21 cellular contexts compared by ENCODE assay signal in the genomic region with DNA sequence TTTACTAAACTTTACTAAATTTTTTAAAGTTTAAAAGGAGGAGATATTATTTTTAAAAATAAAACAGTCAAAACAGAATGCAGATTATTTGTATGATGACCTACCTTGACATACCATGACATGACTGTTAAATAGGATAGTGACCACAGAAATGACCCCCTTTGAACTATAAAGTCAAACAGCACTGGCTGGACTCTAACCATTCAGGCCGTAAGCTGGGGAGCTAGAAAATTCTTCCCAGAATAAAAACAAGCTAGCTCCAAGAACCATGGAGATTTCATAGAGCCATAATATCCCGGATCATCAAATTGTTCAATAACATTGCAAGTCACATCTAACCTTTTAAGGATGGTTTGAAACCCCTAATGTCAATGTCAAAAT. TPM values are rescaled to one million over a fixed set of nuclear protein-coding genes. Genes with fewer than 3 reads are reported as not detected.
DNase-seq lines count a peak whose midpoint lies in the region; ATAC-seq, FAIRE-seq and TF ChIP-seq lines count a peak whose summit lies in the region.
"Had no signal": no experiment of that assay in that cellular context is flagged by ENCODE, and none has a peak within 500 bp of the region (broad histone marks: within the 10 kb centered on the region; RNA-seq: fewer than 3 reads in every experiment).

No MANE protein-coding gene starts in this region.

- H3K36me3 ChIP-seq in MM.1S (replicated peaks; ENCODE audit: insufficient read depth, low read length) (no peaks in the 10 kb centered on the region), GM12878 (ENCODE audit: control insufficient read depth in 2 of 2, insufficient read depth in 2 of 2, low read length in 1 of 2) (no peaks in the 10 kb centered on the region), neutrophil (no peaks in the 10 kb centered on the region)

- H3K27me3 ChIP-seq in MM.1S (replicated peaks; ENCODE audit: insufficient read depth, low read length) (no peaks in the 10 kb centered on the region), GM12878 (replicated peaks in 1 of 2; ENCODE audit: control insufficient read depth in 2 of 2, insufficient read depth in 2 of 2, low read length in 1 of 2) (no peaks in the 10 kb centered on the region), neutrophil (no peaks in the 10 kb centered on the region)

- DNase-seq in activated CD8-positive, alpha-beta T cell treated with anti-CD3 and anti-CD28 coated beads, Interleukin-2, amount 10 ng/mL, durations not matched to agents 7 days and 5 days, result no peak
- no peak for DNase-seq in activated CD8-positive, alpha-beta T cell treated with anti-CD3 and anti-CD28 coated beads for 36 hours
- DNase-seq in MM.1S (no peak), GM12878 (ENCODE audit: low read depth, low spot score) (no peak), NCI-H2171 (lab: John Stamatoyannopoulos, UW) (no peak), NCI-H510A (lab: John Stamatoyannopoulos, UW) (no peak)
- DNase-seq: DND-41, IMR-90, NCI-H1417, NCI-H1694 treated with DMSO at 0.1 percent for 48 hours, NCI-H2081 treated with DMSO at 0.1 percent for 48 hours, NCI-H446, NCI-H526 treated with DMSO at 0.1 percent for 48 hours, PC-9 had no signal

- BruUV-seq in GM12878 (replicated peaks; lab: Mats Ljungman, UMichigan), result no TSS peak

- H3K4me3 ChIP-seq in MM.1S (ENCODE audit: low read length) (no peak overlapping the region), GM12878 (peak overlapping the region; percentile 48; the same call in 1 of the 2 replicates), neutrophil (ENCODE audit: low read depth in 1 of 2, low read length in 1 of 2) (peak overlapping the region in 1 of 2 experiments; percentile 36)
- H3K4me3 ChIP-seq: PC-9 had no signal

- SMC1A ChIA-PET in GM12878 (lab: Charles Lee; ENCODE audit: uncharacterized antibody, unreplicated experiment), result interaction anchor here (0.6 to 4.1 kb wide), 22 partner anchors 9 to 116 kb away, joined by 3 to 24 read pairs (median 4); no protein-coding TSS in a partner anchor

- in situ Hi-C loops in GM12878 (cut with MboI), result no loop called here

- H4K20me1 ChIP-seq in MM.1S (ENCODE audit: insufficient read depth, low read length) (no peaks in the 10 kb centered on the region), GM12878 (ENCODE audit: control insufficient read depth, insufficient read depth) (no peaks in the 10 kb centered on the region)

- H2AFZ ChIP-seq in MM.1S (ENCODE audit: low read length) (no peak overlapping the region), GM12878 (ENCODE audit: control insufficient read depth, low read depth, low read length) (no peak overlapping the region)
- H2AFZ ChIP-seq: PC-9 had no signal

- no peak overlapping the region for H3K4me3 Mint-ChIP-seq in activated CD8-positive, alpha-beta T cell treated with anti-CD3 and anti-CD28 coated beads, Interleukin-2, amount 10 ng/mL, durations not matched to agents 7 days and 5 days
- no peak overlapping the region for H3K4me3 Mint-ChIP-seq in activated CD8-positive, alpha-beta T cell treated with anti-CD3 and anti-CD28 coated beads for 36 hours

- WGBS in GM12878 (ENCODE audit: insufficient coverage, insufficient replicate concordance, low lambda C conversion rate, missing lambda C conversion rate), result 72% methylated on average over 2 of the region's 2 CpGs

- H3K9me3 Mint-ChIP-seq in activated CD8-positive, alpha-beta T cell treated with anti-CD3 and anti-CD28 coated beads, Interleukin-2, amount 10 ng/mL, durations not matched to agents 7 days and 5 days (ENCODE audit: insufficient read depth), result no peaks in the 10 kb centered on the region
- no peaks in the 10 kb centered on the region for H3K9me3 Mint-ChIP-seq in activated CD8-positive, alpha-beta T cell treated with anti-CD3 and anti-CD28 coated beads for 36 hours

- intact Hi-C loops in activated CD8-positive, alpha-beta T cell treated with anti-CD3 and anti-CD28 coated beads for 36 hours (cut with micrococcal nuclease), result no loop called here
- intact Hi-C loops in GM12878 (cut with micrococcal nuclease; ENCODE audit: unreplicated experiment), result no loop called here

- no peaks in the 10 kb centered on the region for H3F3A ChIP-seq in MM.1S (ENCODE audit: insufficient read depth, low read length)

- TF ChIP-seq RAD21 in GM12878 (IDR thresholded peaks at IDR 0.05; ENCODE audit: insufficient read depth, low read depth, low read length), result no peak

- H3K4me2 ChIP-seq in MM.1S (ENCODE audit: low read depth, low read length) (peak overlapping the region; percentile 39; the same call in 1 of the 2 replicates), GM12878 (ENCODE audit: control insufficient read depth, insufficient read depth) (peak overlapping the region; percentile 75)
- H3K4me2 ChIP-seq: PC-9 had no signal

- H3K79me2 ChIP-seq in MM.1S (ENCODE audit: low read length) (no peaks in the 10 kb centered on the region), GM12878 (ENCODE audit: control insufficient read depth, insufficient read depth, low read length) (no peaks in the 10 kb centered on the region; the same call in 1 of the 2 replicates)

- peaks cover 34% of the 10 kb centered on the region for H3K36me3 Mint-ChIP-seq in activated CD8-positive, alpha-beta T cell treated with anti-CD3 and anti-CD28 coated beads, Interleukin-2, amount 10 ng/mL, durations not matched to agents 7 days and 5 days (ENCODE audit: low read depth)
- H3K36me3 Mint-ChIP-seq in activated CD8-positive, alpha-beta T cell treated with anti-CD3 and anti-CD28 coated beads for 36 hours (ENCODE audit: low read depth), result peaks cover 5% of the 10 kb centered on the region

- RAD21 ChIA-PET in GM12878 (lab: Charles Lee; ENCODE audit: unreplicated experiment), result interaction anchor here (1.0 to 3.0 kb wide), 10 partner anchors 13 to 105 kb away, joined by 3 to 16 read pairs (median 4); partner anchors contain the start of genes DGLUCY and RPS6KA5

- no peak for ATAC-seq in activated CD8-positive, alpha-beta T cell treated with anti-CD3 and anti-CD28 coated beads, Interleukin-2, amount 10 ng/mL, durations not matched to agents 7 days and 5 days
- no peak for ATAC-seq in activated CD8-positive, alpha-beta T cell treated with anti-CD3 and anti-CD28 coated beads for 36 hours
- ATAC-seq in GM12878, result no peak
- ATAC-seq in HG03280 (IDR thresholded peaks at IDR 0.05; ENCODE audit: unreplicated experiment), result no peak
- ATAC-seq: HCT116, SK-N-SH treated with all-trans-retinoic acid at 6 μM for 48 hours had no signal

- H3K4me1 ChIP-seq in MM.1S (ENCODE audit: low read length), result no peaks in the 10 kb centered on the region
- peaks cover 30% of the 10 kb centered on the region for H3K4me1 ChIP-seq in GM12878 (ENCODE audit: control insufficient read depth, insufficient read depth, low read length)
- H3K4me1 ChIP-seq in neutrophil (ENCODE audit: control insufficient read depth in 1 of 2, insufficient read depth in 1 of 2, low read depth in 1 of 2, low read length in 1 of 2), result peaks cover 40 to 51% of the 10 kb centered on the region in 2 experiments

- no peaks in the 10 kb centered on the region for H3K27me3 Mint-ChIP-seq in activated CD8-positive, alpha-beta T cell treated with anti-CD3 and anti-CD28 coated beads, Interleukin-2, amount 10 ng/mL, durations not matched to agents 7 days and 5 days (ENCODE audit: low read depth)
- no peaks in the 10 kb centered on the region for H3K27me3 Mint-ChIP-seq in activated CD8-positive, alpha-beta T cell treated with anti-CD3 and anti-CD28 coated beads for 36 hours

- TF ChIP-seq CTCF in activated CD8-positive, alpha-beta T cell treated with anti-CD3 and anti-CD28 coated beads for 36 hours (IDR thresholded peaks at IDR 0.05), result no peak
- TF ChIP-seq CTCF in MM.1S (IDR thresholded peaks at IDR 0.05; ENCODE audit: low read length), result no peak
- TF ChIP-seq CTCF in GM12878 (IDR thresholded peaks at IDR 0.05 in 2 of 3, conservative IDR thresholded peaks at IDR 0.05 in 1 of 3; ENCODE audit: control insufficient read depth in 2 of 3, extremely low read depth in 1 of 3, insufficient read depth in 1 of 3, low read depth in 3 of 3, low read length in 3 of 3), result no peak
- no peak for TF ChIP-seq CTCF in neutrophil (IDR thresholded peaks at IDR 0.05)

- H3K9ac ChIP-seq in MM.1S (ENCODE audit: low read length), result no peak overlapping the region
- no peak overlapping the region for H3K9ac ChIP-seq in GM12878 (ENCODE audit: control insufficient read depth, insufficient read depth, low read length)

- H3K9me3 ChIP-seq in MM.1S (replicated peaks; ENCODE audit: insufficient read depth, low read length), result no peaks in the 10 kb centered on the region
- no peaks in the 10 kb centered on the region for H3K9me3 ChIP-seq in GM12878 (replicated peaks; ENCODE audit: control insufficient read depth, insufficient read depth, low read length)
- H3K9me3 ChIP-seq in neutrophil, result no peaks in the 10 kb centered on the region

- no peak for TF ChIP-seq EP300 in GM12878 (IDR thresholded peaks at IDR 0.05; ENCODE audit: borderline replicate concordance in 1 of 2, control insufficient read depth in 1 of 2, low read depth in 2 of 2, low read length in 2 of 2)

- H3K9me2 ChIP-seq in MM.1S (replicated peaks; ENCODE audit: insufficient read depth, low read length), result no peaks in the 10 kb centered on the region

- no peak for FAIRE-seq in GM12878 (lab: Jason Lieb, UNC)
- FAIRE-seq: H1 had no signal

- POLR2A ChIA-PET in activated CD8-positive, alpha-beta T cell treated with anti-CD3 and anti-CD28 coated beads, Interleukin-2, amount 10 ng/mL, durations not matched to agents 7 days and 5 days (lab: Charles Lee), result no interaction called here
- POLR2A ChIA-PET in activated CD8-positive, alpha-beta T cell treated with anti-CD3 and anti-CD28 coated beads for 36 hours (lab: Charles Lee), result interaction anchor here (0.7 to 1.4 kb wide), 2 partner anchors 16 to 271 kb away, joined by 3 to 4 read pairs; no protein-coding TSS in a partner anchor
- POLR2A ChIA-PET in GM12878 (lab: Charles Lee), result interaction anchor here (0.5 to 3.1 kb wide), 10 partner anchors 8 to 106 kb away, joined by 3 to 16 read pairs (median 4); no protein-coding TSS in a partner anchor

- H3K27ac Mint-ChIP-seq in activated CD8-positive, alpha-beta T cell treated with anti-CD3 and anti-CD28 coated beads, Interleukin-2, amount 10 ng/mL, durations not matched to agents 7 days and 5 days, result peak overlapping the region; percentile 44
- no peak overlapping the region for H3K27ac Mint-ChIP-seq in activated CD8-positive, alpha-beta T cell treated with anti-CD3 and anti-CD28 coated beads for 36 hours

- TF ChIP-seq POLR2A in GM12878 (IDR thresholded peaks at IDR 0.05; ENCODE audit: low read depth, low read length), result no peak

- CTCF ChIA-PET in activated CD8-positive, alpha-beta T cell treated with anti-CD3 and anti-CD28 coated beads, Interleukin-2, amount 10 ng/mL, durations not matched to agents 7 days and 5 days (lab: Charles Lee), result interaction anchor here (0.6 to 1.5 kb wide), 2 partner anchors 12 to 14 kb away, joined by 3 to 4 read pairs; no protein-coding TSS in a partner anchor
- CTCF ChIA-PET in activated CD8-positive, alpha-beta T cell treated with anti-CD3 and anti-CD28 coated beads for 36 hours (lab: Charles Lee), result interaction anchor here (1.0 to 1.4 kb wide), 3 partner anchors 11 to 68 kb away, joined by 3 read pairs; no protein-coding TSS in a partner anchor
- CTCF ChIA-PET in GM12878 (lab: Yijun Ruan, JAX), result interaction anchor here (0.7 to 3.1 kb wide), 2 partner anchors 49 to 51 kb away, joined by 3 to 14 read pairs; partner anchors contain the start of gene RPS6KA5

- H3K27ac ChIP-seq in MM.1S (ENCODE audit: low read length) (no peak overlapping the region), GM12878 (ENCODE audit: control insufficient read depth, insufficient read depth) (peak overlapping the region; percentile 78; the same call in 1 of the 2 replicates), neutrophil (peak overlapping the region; percentile 87)
- H3K27ac ChIP-seq: 22Rv1, PC-9, RWPE1 had no signal

- peaks cover 40% of the 10 kb centered on the region for H3K4me1 Mint-ChIP-seq in activated CD8-positive, alpha-beta T cell treated with anti-CD3 and anti-CD28 coated beads, Interleukin-2, amount 10 ng/mL, durations not matched to agents 7 days and 5 days (ENCODE audit: low read depth)
- peaks cover 43% of the 10 kb centered on the region for H3K4me1 Mint-ChIP-seq in activated CD8-positive, alpha-beta T cell treated with anti-CD3 and anti-CD28 coated beads for 36 hours (ENCODE audit: low read depth)

RNA-seq across cellular contexts. Expression of gene RPS6KA5, which starts 50.3 kb away (rescaled TPM):
- 10 to 100 TPM; 50.8 to 53.1 TPM for total RNA-seq in activated CD8-positive, alpha-beta T cell treated with anti-CD3 and anti-CD28 coated beads, Interleukin-2, amount 10 ng/mL, durations not matched to agents 7 days and 5 days
- 10 to 100 TPM; 12.8 to 12.9 TPM for total RNA-seq in activated CD8-positive, alpha-beta T cell treated with anti-CD3 and anti-CD28 coated beads for 36 hours
- 18.7 and 19.0 TPM in 2 replicates for total RNA-seq in GM12878 (2013; cell fraction: nucleolus; rRNA removed)
- total RNA-seq in GM12878 (2014; rRNA removed), result 2.4 and 2.8 TPM in 2 replicates
- 2.7 and 2.8 TPM in 2 replicates for total RNA-seq in GM12878 (2014; rRNA removed; fragmentation: Illumina TruSeq; extraction: Trizol)
- 4.6 and 4.8 TPM in 2 replicates for total RNA-seq in GM12878 (2021)
- 0.50 TPM for polyA plus RNA-seq in GM12878 (2011; ENCODE audit: low read depth)
- 7.0 and 9.6 TPM in 2 replicates for polyA plus RNA-seq in GM12878 (2011; rRNA removed)
- polyA plus RNA-seq in GM12878 (2011; cell fraction: cytosol; rRNA removed), result 2.6 and 2.9 TPM in 2 replicates
- polyA plus RNA-seq in GM12878 (2011; cell fraction: nucleus; rRNA removed), result 8.2 and 8.8 TPM in 2 replicates
- polyA plus RNA-seq in GM12878 (2012), result 1.0 and 1.3 TPM in 2 replicates
- polyA plus RNA-seq in GM12878 (2014; fragmentation: Illumina TruSeq; extraction: Trizol), result 4.1 and 4.5 TPM in 2 replicates
- polyA plus RNA-seq in GM12878 (2014; fragmentation: Nextera tagmentation; extraction: Ambion mirVana), result 1 to 10 TPM; 1.4 to 1.5 TPM
- 2.4 and 3.3 TPM in 2 replicates for polyA plus RNA-seq in GM12878 (2014; rRNA removed)
- 1 to 10 TPM; 5.5 to 6.3 TPM for polyA plus RNA-seq in GM12878 (2016; fragmentation: Nextera tagmentation; extraction: Ambion mirVana)
- 6.4 and 8.0 TPM in 2 replicates for polyA minus RNA-seq in GM12878 (2011; rRNA and poly(A)+ RNA removed)
- 2.8 and 3.3 TPM in 2 replicates for polyA minus RNA-seq in GM12878 (2011; cell fraction: cytosol; rRNA and poly(A)+ RNA removed)
- polyA minus RNA-seq in GM12878 (2011; cell fraction: nucleus; rRNA and poly(A)+ RNA removed), result 7.6 and 11.9 TPM in 2 replicates
